11 cellular contexts compared by ENCODE assay signal in genomic region chr16:12901597-12902436, GRCh38. TPM values are rescaled to one million over a fixed set of nuclear protein-coding genes. Genes with fewer than 3 reads are reported as not detected.
DNase-seq lines count a peak whose midpoint lies in the region; ATAC-seq, FAIRE-seq and TF ChIP-seq lines count a peak whose summit lies in the region.
"Had no signal": no experiment of that assay in that cellular context is flagged by ENCODE, and none has a peak within 500 bp of the region (broad histone marks: within the 10 kb centered on the region; RNA-seq: fewer than 3 reads in every experiment).

Gene SHISA9 (plus strand): TSS chr16:12901598.

- H3K9me3 ChIP-seq in WERI-Rb-1 (ENCODE audit: severe bottlenecking) = no peaks in the 10 kb centered on the region
- H3K9me3 ChIP-seq in kidney (ENCODE audit: control insufficient read depth in 1 of 2, low read length in 2 of 2) = no peaks in the 10 kb centered on the region
- H3K9me3 ChIP-seq in Karpas-422 (ENCODE audit: low read length) = no peaks in the 10 kb centered on the region
- H3K9me3 ChIP-seq: spleen had no signal

- H3K36me3 ChIP-seq in WERI-Rb-1 (no peaks in the 10 kb centered on the region), kidney (ENCODE audit: control insufficient read depth in 1 of 2, insufficient read depth in 2 of 2, low read length in 2 of 2) (no peaks in the 10 kb centered on the region), Karpas-422 (ENCODE audit: insufficient read depth, low read length) (no peaks in the 10 kb centered on the region)
- H3K36me3 ChIP-seq: spleen had no signal

- POLR2A ChIA-PET in activated CD4-positive, alpha-beta T cell treated with anti-CD3 and anti-CD28 coated beads for 36 hours (lab: Charles Lee) = no interaction called here

- no peak for ATAC-seq in activated CD4-positive, alpha-beta T cell treated with anti-CD3 and anti-CD28 coated beads for 36 hours
- ATAC-seq in stimulated activated naive CD8-positive, alpha-beta T cell treated with anti-CD3 and anti-CD28 coated beads, Interleukin-15, amount 100 ng/mL, for 72 hours = no peak

- no peaks in the 10 kb centered on the region for H3K79me2 ChIP-seq in Karpas-422 (ENCODE audit: low read length)

- peaks cover 60% of the 10 kb centered on the region for H3K27me3 Mint-ChIP-seq in activated CD4-positive, alpha-beta T cell treated with anti-CD3 and anti-CD28 coated beads for 36 hours
- H3K27me3 Mint-ChIP-seq in stimulated activated naive CD8-positive, alpha-beta T cell treated with anti-CD3 and anti-CD28 coated beads, Interleukin-15, amount 100 ng/mL, for 72 hours = peaks cover 89% of the 10 kb centered on the region

- CTCF ChIA-PET in activated CD4-positive, alpha-beta T cell treated with anti-CD3 and anti-CD28 coated beads for 36 hours (lab: Charles Lee) = interaction anchor here (1.4 kb wide), 1 partner anchor 448 kb away, joined by 3 read pairs; no protein-coding TSS in a partner anchor

- H3K27me3 ChIP-seq in WERI-Rb-1 (ENCODE audit: insufficient read depth, low read depth, severe bottlenecking) = peaks cover 60% of the 10 kb centered on the region
- no peaks in the 10 kb centered on the region for H3K27me3 ChIP-seq in Karpas-422 (ENCODE audit: low read length)

- TF ChIP-seq CTCF in WERI-Rb-1 (IDR thresholded peaks at IDR 0.05; ENCODE audit: low read depth, low read length) = no peak
- TF ChIP-seq CTCF in kidney (IDR thresholded peaks at IDR 0.05; ENCODE audit: borderline replicate concordance, extremely low read depth, insufficient read depth) = no peak

- H3K4me3 ChIP-seq in WERI-Rb-1 (ENCODE audit: low read depth, low read length) = peak within 1 kb of the TSS; percentile 9; the same call in 1 of the 2 replicates
- H3K4me3 ChIP-seq in kidney (ENCODE audit: low read length in 2 of 2) = peak within 1 kb of the TSS; percentile 14 to 46
- H3K4me3 ChIP-seq in Karpas-422 (ENCODE audit: low read length) = no peak within 1 kb of the TSS

- H2AFZ ChIP-seq in Karpas-422 (ENCODE audit: low read length) = no peak within 1 kb of the TSS

- no peaks in the 10 kb centered on the region for H4K20me1 ChIP-seq in Karpas-422 (ENCODE audit: insufficient read depth, low read depth, low read length)

- H3K4me1 ChIP-seq in kidney (ENCODE audit: control insufficient read depth in 1 of 2, insufficient read depth in 1 of 2, low read depth in 1 of 2, low read length in 2 of 2) = peaks cover 0 to 12% of the 10 kb centered on the region in 2 donors
- no peaks in the 10 kb centered on the region for H3K4me1 ChIP-seq in Karpas-422 (ENCODE audit: low read length)

- no peaks in the 10 kb centered on the region for H3K9me2 ChIP-seq in Karpas-422 (replicated peaks; ENCODE audit: insufficient read depth, low read length)

- no peak within 1 kb of the TSS for H3K4me2 ChIP-seq in Karpas-422 (ENCODE audit: low read depth, low read length, poor library complexity, severe bottlenecking)

- no peak within 1 kb of the TSS for H3K4me3 Mint-ChIP-seq in activated CD4-positive, alpha-beta T cell treated with anti-CD3 and anti-CD28 coated beads for 36 hours
- peak within 1 kb of the TSS; percentile 29 to 54 for H3K4me3 Mint-ChIP-seq in stimulated activated naive CD8-positive, alpha-beta T cell treated with anti-CD3 and anti-CD28 coated beads, Interleukin-15, amount 100 ng/mL, for 72 hours

- H3K9ac ChIP-seq in kidney (ENCODE audit: low read length in 2 of 2) = no peak within 1 kb of the TSS
- H3K9ac ChIP-seq in Karpas-422 (ENCODE audit: low read length) = no peak within 1 kb of the TSS

- no peak within 1 kb of the TSS for H3K27ac Mint-ChIP-seq in activated CD4-positive, alpha-beta T cell treated with anti-CD3 and anti-CD28 coated beads for 36 hours
- H3K27ac Mint-ChIP-seq in stimulated activated naive CD8-positive, alpha-beta T cell treated with anti-CD3 and anti-CD28 coated beads, Interleukin-15, amount 100 ng/mL, for 72 hours = no peak within 1 kb of the TSS

- intact Hi-C loops in activated CD4-positive, alpha-beta T cell treated with anti-CD3 and anti-CD28 coated beads for 36 hours (cut with DNase I, micrococcal nuclease) = no loop called here
- intact Hi-C loops in kidney (cut with DNase I) = no loop called here

- peaks cover 7% of the 10 kb centered on the region for H3K4me1 Mint-ChIP-seq in activated CD4-positive, alpha-beta T cell treated with anti-CD3 and anti-CD28 coated beads for 36 hours
- H3K4me1 Mint-ChIP-seq in stimulated activated naive CD8-positive, alpha-beta T cell treated with anti-CD3 and anti-CD28 coated beads, Interleukin-15, amount 100 ng/mL, for 72 hours = peaks cover 10% of the 10 kb centered on the region

- H3K27ac ChIP-seq in WERI-Rb-1 (no peak within 1 kb of the TSS), kidney (ENCODE audit: low read depth in 2 of 2, low read length in 2 of 2) (no peak within 1 kb of the TSS), Karpas-422 (ENCODE audit: low read length) (no peak within 1 kb of the TSS)
- H3K27ac ChIP-seq: spleen had no signal

- peak; percentile 7 for DNase-seq in activated CD4-positive, alpha-beta T cell treated with anti-CD3 and anti-CD28 coated beads for 36 hours
- no peak for DNase-seq in activated CD4-positive, alpha-beta T cell treated with anti-CD3 and anti-CD28 coated beads for 48 hours
- DNase-seq in WERI-Rb-1 = no peak
- DNase-seq in kidney = no peak
- no peak for DNase-seq in stimulated activated naive CD8-positive, alpha-beta T cell treated with anti-CD3 and anti-CD28 coated beads, Interleukin-15, amount 100 ng/mL, for 72 hours
- no peak for DNase-seq in HCEC 1CT
- DNase-seq in central memory CD4-positive, alpha-beta T cell = no peak
- no peak for DNase-seq in Karpas-422
- DNase-seq: AML-193, OCI-M1, spleen had no signal

- FAIRE-seq in kidney (lab: Jason Lieb, UNC) = no peak

- no peaks in the 10 kb centered on the region for H3K36me3 Mint-ChIP-seq in activated CD4-positive, alpha-beta T cell treated with anti-CD3 and anti-CD28 coated beads for 36 hours (ENCODE audit: low read depth)

- H3K9me3 Mint-ChIP-seq in activated CD4-positive, alpha-beta T cell treated with anti-CD3 and anti-CD28 coated beads for 36 hours (ENCODE audit: low read depth) = no peaks in the 10 kb centered on the region
- H3K9me3 Mint-ChIP-seq in stimulated activated naive CD8-positive, alpha-beta T cell treated with anti-CD3 and anti-CD28 coated beads, Interleukin-15, amount 100 ng/mL, for 72 hours = no peaks in the 10 kb centered on the region

RNA-seq across cellular contexts. Expression of gene SHISA9, which starts in this region (rescaled TPM):
- total RNA-seq in activated CD4-positive, alpha-beta T cell treated with anti-CD3 and anti-CD28 coated beads for 36 hours = under 1 TPM in 1 of 2 experiments, not detected in 1; 0.02 TPM
- total RNA-seq in kidney = 2.8 TPM
- polyA plus RNA-seq in kidney (ENCODE audit: insufficient read depth, low read depth, low replicate concordance) = 0.95 TPM
- not detected in 2 replicates for total RNA-seq in Karpas-422 (2014; rRNA removed; shearing (Covaris generic); ENCODE audit: low replicate concordance)

Comparison
In these comparisons a context has a peak if more than half of its experiments do, and no peak if none do; other contexts are left out.
1. Peak in DNase-seq in activated CD4-positive, alpha-beta T cell treated with anti-CD3 and anti-CD28 coated beads for 36 hours; RNA of the gene not detected or under 1 TPM.